ENCODE assay signal across 21 cellular contexts in genomic region chr3:140247775-140248174, GRCh38.
DNase-seq lines count a peak whose midpoint lies in the region; ATAC-seq and TF ChIP-seq lines count a peak whose summit lies in the region.
"Had no signal": no experiment of that assay in that cellular context is flagged by ENCODE, and none has a peak within 500 bp of the region (broad histone marks: within the 10 kb centered on the region; RNA-seq: fewer than 3 reads in every experiment).

No MANE protein-coding gene starts in this region.

- H3K27ac Mint-ChIP-seq in Caco-2 (ENCODE audit: unreplicated experiment) (no peak overlapping the region), endodermal cell (no peak overlapping the region)
- H3K27ac Mint-ChIP-seq: CD4-positive, CD25-positive, alpha-beta regulatory T cell; GM23338; T-helper 1 cell treated with Interleukin-12 subunit alpha and Interleukin-12 subunit beta and Interleukin-4 antibody, amounts not matched to agents 30 μg/mL and 1 μg/mL, for 36 hours had no signal

- H3K36me3 Mint-ChIP-seq in Caco-2 (ENCODE audit: insufficient read depth, unreplicated experiment) (no peaks in the 10 kb centered on the region), endodermal cell (ENCODE audit: low read depth) (no peaks in the 10 kb centered on the region)
- H3K36me3 Mint-ChIP-seq: CD4-positive, CD25-positive, alpha-beta regulatory T cell had no signal

- H3K4me1 ChIP-seq in Caco-2 (peaks cover 15% of the 10 kb centered on the region), endodermal cell (ENCODE audit: control insufficient read depth, insufficient read depth, low read length) (peaks cover 16% of the 10 kb centered on the region)
- H3K4me1 ChIP-seq: BE2C had no signal

- no peak overlapping the region for H3K27ac ChIP-seq in endodermal cell (ENCODE audit: low read depth, low read length)

- H3K9me3 ChIP-seq in Caco-2: no peaks in the 10 kb centered on the region
- H3K9me3 ChIP-seq in endodermal cell (ENCODE audit: control insufficient read depth, low read length): no peaks in the 10 kb centered on the region
- H3K9me3 ChIP-seq: BE2C had no signal

- H3K4me1 Mint-ChIP-seq in Caco-2 (ENCODE audit: low read depth, unreplicated experiment) (peaks cover 21% of the 10 kb centered on the region), endodermal cell (peaks cover 28% of the 10 kb centered on the region)
- H3K4me1 Mint-ChIP-seq: CD4-positive, CD25-positive, alpha-beta regulatory T cell had no signal

- intact Hi-C loops in Caco-2 (cut with micrococcal nuclease; ENCODE audit: unreplicated experiment): no loop called here

- POLR2A ChIA-PET in Caco-2 (lab: Charles Lee): no interaction called here

- BruUV-seq in Caco-2 (replicated peaks; lab: Mats Ljungman, UMichigan): no TSS peak

- H3K27me3 ChIP-seq in Caco-2 (replicated peaks; ENCODE audit: control insufficient read depth, insufficient read depth, low read length): no peaks in the 10 kb centered on the region
- H3K27me3 ChIP-seq in endodermal cell (ENCODE audit: control insufficient read depth, insufficient read depth, low read length, poor library complexity, severe bottlenecking): no peaks in the 10 kb centered on the region
- H3K27me3 ChIP-seq: BE2C had no signal

- DNase-seq in Caco-2: peak; percentile 42 to 53
- peak; percentile 72 for DNase-seq in HT1080 (ENCODE audit: low read depth)
- DNase-seq in islet precursor cell: peak; percentile 69
- DNase-seq in retinal pigment epithelial cell (ENCODE audit: low read depth): peak; percentile 58
- DNase-seq in endodermal cell: no peak
- DNase-seq in EL: no peak
- DNase-seq: BE2C; CD4-positive, CD25-positive, alpha-beta regulatory T cell; DND-41; IMR-90; NCI-H1092; NCI-H1436; NCI-H1930; NCI-H2227 treated with DMSO at 0.1 percent for 48 hours; NCI-H510A; NCI-H774; OCI-M1 had no signal

- no peaks in the 10 kb centered on the region for H3K9me3 Mint-ChIP-seq in Caco-2 (ENCODE audit: unreplicated experiment)
- no peaks in the 10 kb centered on the region for H3K9me3 Mint-ChIP-seq in endodermal cell
- H3K9me3 Mint-ChIP-seq: GM23338; T-helper 1 cell treated with Interleukin-12 subunit alpha and Interleukin-12 subunit beta and Interleukin-4 antibody, amounts not matched to agents 30 μg/mL and 1 μg/mL, for 36 hours had no signal

- TF ChIP-seq CTCF in Caco-2 (IDR thresholded peaks at IDR 0.05; ENCODE audit: insufficient read depth in 1 of 2, low read depth in 1 of 2, low read length in 1 of 2, severe bottlenecking in 1 of 2, unreplicated experiment in 1 of 2): no peak
- TF ChIP-seq CTCF in retinal pigment epithelial cell (conservative IDR thresholded peaks at IDR 0.05; ENCODE audit: low read depth, low read length): no peak
- TF ChIP-seq CTCF in endodermal cell (conservative IDR thresholded peaks at IDR 0.05): no peak

- CTCF ChIA-PET in Caco-2 (lab: Charles Lee): interaction anchor here (1.0 kb wide), 1 partner anchor 119 kb away, joined by 3 read pairs; no protein-coding TSS in a partner anchor

- ATAC-seq in HG03439 (IDR thresholded peaks at IDR 0.05; ENCODE audit: unreplicated experiment): no peak
- ATAC-seq: GM23338, HCT116 had no signal

- no peaks in the 10 kb centered on the region for H3K36me3 ChIP-seq in Caco-2 (ENCODE audit: control insufficient read depth, insufficient read depth, low read length)
- H3K36me3 ChIP-seq in endodermal cell (ENCODE audit: control insufficient read depth, insufficient read depth, low read length): no peaks in the 10 kb centered on the region
- H3K36me3 ChIP-seq: BE2C had no signal

- H3K4me3 Mint-ChIP-seq in Caco-2 (ENCODE audit: unreplicated experiment) (no peak overlapping the region), endodermal cell (no peak overlapping the region)
- H3K4me3 Mint-ChIP-seq: CD4-positive, CD25-positive, alpha-beta regulatory T cell; GM23338; T-helper 1 cell treated with Interleukin-12 subunit alpha and Interleukin-12 subunit beta and Interleukin-4 antibody, amounts not matched to agents 30 μg/mL and 1 μg/mL, for 36 hours had no signal

- H3K4me3 ChIP-seq in Caco-2 (ENCODE audit: low read depth, low read length) (no peak overlapping the region), retinal pigment epithelial cell (ENCODE audit: low read length) (no peak overlapping the region), endodermal cell (ENCODE audit: low read length) (no peak overlapping the region)
- H3K4me3 ChIP-seq: GM23338 had no signal

- H3K27me3 Mint-ChIP-seq in Caco-2 (ENCODE audit: insufficient read depth, unreplicated experiment) (no peaks in the 10 kb centered on the region), endodermal cell (ENCODE audit: insufficient read depth) (no peaks in the 10 kb centered on the region)
- H3K27me3 Mint-ChIP-seq: CD4-positive, CD25-positive, alpha-beta regulatory T cell had no signal

- H3K9ac ChIP-seq in endodermal cell (ENCODE audit: extremely low read depth, low read length, poor library complexity, severe bottlenecking): no peak overlapping the region

Comparison
In these comparisons a context has a peak if more than half of its experiments do, and no peak if none do; other contexts are left out.
1. DNase-seq: peak in Caco-2 (2 of 2), HT1080 (single experiment), islet precursor cell (single experiment) and retinal pigment epithelial cell (single experiment); none in endodermal cell (single experiment) and EL (single experiment).